Comparison of ENCODE assay signal across 1 cellular context in genomic region chr12:102313116-102313971, GRCh38.
TF ChIP-seq lines count a peak whose summit lies in the region.

No MANE protein-coding gene starts in this region.

TF ChIP-seq in K562, 482 proteins besides CTCF, POLR2A, EP300 and RAD21 (continued from another document):
- TF ChIP-seq, protein P1, sequence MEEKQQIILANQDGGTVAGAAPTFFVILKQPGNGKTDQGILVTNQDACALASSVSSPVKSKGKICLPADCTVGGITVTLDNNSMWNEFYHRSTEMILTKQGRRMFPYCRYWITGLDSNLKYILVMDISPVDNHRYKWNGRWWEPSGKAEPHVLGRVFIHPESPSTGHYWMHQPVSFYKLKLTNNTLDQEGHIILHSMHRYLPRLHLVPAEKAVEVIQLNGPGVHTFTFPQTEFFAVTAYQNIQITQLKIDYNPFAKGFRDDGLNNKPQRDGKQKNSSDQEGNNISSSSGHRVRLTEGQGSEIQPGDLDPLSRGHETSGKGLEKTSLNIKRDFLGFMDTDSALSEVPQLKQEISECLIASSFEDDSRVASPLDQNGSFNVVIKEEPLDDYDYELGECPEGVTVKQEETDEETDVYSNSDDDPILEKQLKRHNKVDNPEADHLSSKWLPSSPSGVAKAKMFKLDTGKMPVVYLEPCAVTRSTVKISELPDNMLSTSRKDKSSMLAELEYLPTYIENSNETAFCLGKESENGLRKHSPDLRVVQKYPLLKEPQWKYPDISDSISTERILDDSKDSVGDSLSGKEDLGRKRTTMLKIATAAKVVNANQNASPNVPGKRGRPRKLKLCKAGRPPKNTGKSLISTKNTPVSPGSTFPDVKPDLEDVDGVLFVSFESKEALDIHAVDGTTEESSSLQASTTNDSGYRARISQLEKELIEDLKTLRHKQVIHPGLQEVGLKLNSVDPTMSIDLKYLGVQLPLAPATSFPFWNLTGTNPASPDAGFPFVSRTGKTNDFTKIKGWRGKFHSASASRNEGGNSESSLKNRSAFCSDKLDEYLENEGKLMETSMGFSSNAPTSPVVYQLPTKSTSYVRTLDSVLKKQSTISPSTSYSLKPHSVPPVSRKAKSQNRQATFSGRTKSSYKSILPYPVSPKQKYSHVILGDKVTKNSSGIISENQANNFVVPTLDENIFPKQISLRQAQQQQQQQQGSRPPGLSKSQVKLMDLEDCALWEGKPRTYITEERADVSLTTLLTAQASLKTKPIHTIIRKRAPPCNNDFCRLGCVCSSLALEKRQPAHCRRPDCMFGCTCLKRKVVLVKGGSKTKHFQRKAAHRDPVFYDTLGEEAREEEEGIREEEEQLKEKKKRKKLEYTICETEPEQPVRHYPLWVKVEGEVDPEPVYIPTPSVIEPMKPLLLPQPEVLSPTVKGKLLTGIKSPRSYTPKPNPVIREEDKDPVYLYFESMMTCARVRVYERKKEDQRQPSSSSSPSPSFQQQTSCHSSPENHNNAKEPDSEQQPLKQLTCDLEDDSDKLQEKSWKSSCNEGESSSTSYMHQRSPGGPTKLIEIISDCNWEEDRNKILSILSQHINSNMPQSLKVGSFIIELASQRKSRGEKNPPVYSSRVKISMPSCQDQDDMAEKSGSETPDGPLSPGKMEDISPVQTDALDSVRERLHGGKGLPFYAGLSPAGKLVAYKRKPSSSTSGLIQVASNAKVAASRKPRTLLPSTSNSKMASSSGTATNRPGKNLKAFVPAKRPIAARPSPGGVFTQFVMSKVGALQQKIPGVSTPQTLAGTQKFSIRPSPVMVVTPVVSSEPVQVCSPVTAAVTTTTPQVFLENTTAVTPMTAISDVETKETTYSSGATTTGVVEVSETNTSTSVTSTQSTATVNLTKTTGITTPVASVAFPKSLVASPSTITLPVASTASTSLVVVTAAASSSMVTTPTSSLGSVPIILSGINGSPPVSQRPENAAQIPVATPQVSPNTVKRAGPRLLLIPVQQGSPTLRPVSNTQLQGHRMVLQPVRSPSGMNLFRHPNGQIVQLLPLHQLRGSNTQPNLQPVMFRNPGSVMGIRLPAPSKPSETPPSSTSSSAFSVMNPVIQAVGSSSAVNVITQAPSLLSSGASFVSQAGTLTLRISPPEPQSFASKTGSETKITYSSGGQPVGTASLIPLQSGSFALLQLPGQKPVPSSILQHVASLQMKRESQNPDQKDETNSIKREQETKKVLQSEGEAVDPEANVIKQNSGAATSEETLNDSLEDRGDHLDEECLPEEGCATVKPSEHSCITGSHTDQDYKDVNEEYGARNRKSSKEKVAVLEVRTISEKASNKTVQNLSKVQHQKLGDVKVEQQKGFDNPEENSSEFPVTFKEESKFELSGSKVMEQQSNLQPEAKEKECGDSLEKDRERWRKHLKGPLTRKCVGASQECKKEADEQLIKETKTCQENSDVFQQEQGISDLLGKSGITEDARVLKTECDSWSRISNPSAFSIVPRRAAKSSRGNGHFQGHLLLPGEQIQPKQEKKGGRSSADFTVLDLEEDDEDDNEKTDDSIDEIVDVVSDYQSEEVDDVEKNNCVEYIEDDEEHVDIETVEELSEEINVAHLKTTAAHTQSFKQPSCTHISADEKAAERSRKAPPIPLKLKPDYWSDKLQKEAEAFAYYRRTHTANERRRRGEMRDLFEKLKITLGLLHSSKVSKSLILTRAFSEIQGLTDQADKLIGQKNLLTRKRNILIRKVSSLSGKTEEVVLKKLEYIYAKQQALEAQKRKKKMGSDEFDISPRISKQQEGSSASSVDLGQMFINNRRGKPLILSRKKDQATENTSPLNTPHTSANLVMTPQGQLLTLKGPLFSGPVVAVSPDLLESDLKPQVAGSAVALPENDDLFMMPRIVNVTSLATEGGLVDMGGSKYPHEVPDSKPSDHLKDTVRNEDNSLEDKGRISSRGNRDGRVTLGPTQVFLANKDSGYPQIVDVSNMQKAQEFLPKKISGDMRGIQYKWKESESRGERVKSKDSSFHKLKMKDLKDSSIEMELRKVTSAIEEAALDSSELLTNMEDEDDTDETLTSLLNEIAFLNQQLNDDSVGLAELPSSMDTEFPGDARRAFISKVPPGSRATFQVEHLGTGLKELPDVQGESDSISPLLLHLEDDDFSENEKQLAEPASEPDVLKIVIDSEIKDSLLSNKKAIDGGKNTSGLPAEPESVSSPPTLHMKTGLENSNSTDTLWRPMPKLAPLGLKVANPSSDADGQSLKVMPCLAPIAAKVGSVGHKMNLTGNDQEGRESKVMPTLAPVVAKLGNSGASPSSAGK (IDR thresholded peaks at IDR 0.05), result peak; percentile 68
- TF ChIP-seq RBFOX2 (IDR thresholded peaks at IDR 0.05; ENCODE audit: low read depth, low read length) (peak; percentile 60), NFRKB (IDR thresholded peaks at IDR 0.05; ENCODE audit: low read depth) (peak; percentile 88; the same call in 1 of the 2 replicates), SMARCE1 (IDR thresholded peaks at IDR 0.05) (0 out of 2 replicates have a peak, but pooled peaks have one; percentile 53), POLR2G (IDR thresholded peaks at IDR 0.05; ENCODE audit: low read depth, low read length) (peak; percentile 49; the same call in 1 of the 2 replicates), POLR2H (tag; IDR thresholded peaks at IDR 0.05; ENCODE audit: low read depth) (peak; percentile 29; the same call in 1 of the 2 replicates), CXXC5 (CRISPR knock-in tag; IDR thresholded peaks at IDR 0.05) (peak; percentile 25; the same call in 1 of the 2 replicates), EP400 (IDR thresholded peaks at IDR 0.05) (peak; percentile 55; the same call in 1 of the 2 replicates), SUPT5H (IDR thresholded peaks at IDR 0.05) (0 out of 2 replicates have a peak, but pooled peaks have one; percentile 30), FOSL1 (tag; conservative IDR thresholded peaks at IDR 0.05) (0 out of 2 replicates have a peak, but pooled peaks have one; percentile 23), GATA2 (CRISPR knock-in tag; IDR thresholded peaks at IDR 0.05) (0 out of 2 replicates have a peak, but pooled peaks have one; percentile 25)
- TF ChIP-seq, protein P2, sequence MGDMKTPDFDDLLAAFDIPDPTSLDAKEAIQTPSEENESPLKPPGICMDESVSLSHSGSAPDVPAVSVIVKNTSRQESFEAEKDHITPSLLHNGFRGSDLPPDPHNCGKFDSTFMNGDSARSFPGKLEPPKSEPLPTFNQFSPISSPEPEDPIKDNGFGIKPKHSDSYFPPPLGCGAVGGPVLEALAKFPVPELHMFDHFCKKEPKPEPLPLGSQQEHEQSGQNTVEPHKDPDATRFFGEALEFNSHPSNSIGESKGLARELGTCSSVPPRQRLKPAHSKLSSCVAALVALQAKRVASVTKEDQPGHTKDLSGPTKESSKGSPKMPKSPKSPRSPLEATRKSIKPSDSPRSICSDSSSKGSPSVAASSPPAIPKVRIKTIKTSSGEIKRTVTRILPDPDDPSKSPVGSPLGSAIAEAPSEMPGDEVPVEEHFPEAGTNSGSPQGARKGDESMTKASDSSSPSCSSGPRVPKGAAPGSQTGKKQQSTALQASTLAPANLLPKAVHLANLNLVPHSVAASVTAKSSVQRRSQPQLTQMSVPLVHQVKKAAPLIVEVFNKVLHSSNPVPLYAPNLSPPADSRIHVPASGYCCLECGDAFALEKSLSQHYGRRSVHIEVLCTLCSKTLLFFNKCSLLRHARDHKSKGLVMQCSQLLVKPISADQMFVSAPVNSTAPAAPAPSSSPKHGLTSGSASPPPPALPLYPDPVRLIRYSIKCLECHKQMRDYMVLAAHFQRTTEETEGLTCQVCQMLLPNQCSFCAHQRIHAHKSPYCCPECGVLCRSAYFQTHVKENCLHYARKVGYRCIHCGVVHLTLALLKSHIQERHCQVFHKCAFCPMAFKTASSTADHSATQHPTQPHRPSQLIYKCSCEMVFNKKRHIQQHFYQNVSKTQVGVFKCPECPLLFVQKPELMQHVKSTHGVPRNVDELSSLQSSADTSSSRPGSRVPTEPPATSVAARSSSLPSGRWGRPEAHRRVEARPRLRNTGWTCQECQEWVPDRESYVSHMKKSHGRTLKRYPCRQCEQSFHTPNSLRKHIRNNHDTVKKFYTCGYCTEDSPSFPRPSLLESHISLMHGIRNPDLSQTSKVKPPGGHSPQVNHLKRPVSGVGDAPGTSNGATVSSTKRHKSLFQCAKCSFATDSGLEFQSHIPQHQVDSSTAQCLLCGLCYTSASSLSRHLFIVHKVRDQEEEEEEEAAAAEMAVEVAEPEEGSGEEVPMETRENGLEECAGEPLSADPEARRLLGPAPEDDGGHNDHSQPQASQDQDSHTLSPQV (IDR thresholded peaks at IDR 0.05), result peak; percentile 73
TF ChIP-seq in K562: peak in this region for 25; not testable (repeated sequence) for 457.
